Comparison of ENCODE assay signal across 8 cellular contexts in genomic region chr22:41857160-41857859, GRCh38. TPM values are rescaled to one million over a fixed set of nuclear protein-coding genes. Genes with fewer than 3 reads are reported as not detected.
DNase-seq lines count a peak whose midpoint lies in the region; ATAC-seq and TF ChIP-seq lines count a peak whose summit lies in the region.

No MANE protein-coding gene starts in this region.

- peaks cover 70% of the 10 kb centered on the region for H3K4me1 ChIP-seq in BLaER1
- peaks cover 10% of the 10 kb centered on the region for H3K4me1 ChIP-seq in HEK293 (ENCODE audit: control insufficient read depth, insufficient read depth, low read length)
- H3K4me1 ChIP-seq in SJSA1 (replicated peaks) = no peaks in the 10 kb centered on the region

- POLR2A ChIA-PET in HEK293 (lab: Yijun Ruan, JAX) = interaction anchor here (0.6 to 1.9 kb wide), 4 partner anchors 13 to 160 kb away, joined by 3 to 7 read pairs (median 4); partner anchors contain the start of gene SREBF2

- H4K20me1 ChIP-seq in BLaER1 = peaks cover 100% of the 10 kb centered on the region

- peak overlapping the region; percentile 52 for H3K4me2 ChIP-seq in BLaER1

- H3K4me3 ChIP-seq in BLaER1 = no peak overlapping the region
- no peak overlapping the region for H3K4me3 ChIP-seq in HEK293 (ENCODE audit: low read depth, low read length)
- H3K4me3 ChIP-seq in SJSA1 = no peak overlapping the region
- H3K4me3 ChIP-seq in skeletal muscle cell (ENCODE audit: low read depth, low read length) = no peak overlapping the region

- no peak for ATAC-seq in HG02870 (IDR thresholded peaks at IDR 0.05; ENCODE audit: unreplicated experiment)
- ATAC-seq in HG03432 (IDR thresholded peaks at IDR 0.05; ENCODE audit: unreplicated experiment) = no peak

- H3K27ac ChIP-seq in BLaER1 (no peak overlapping the region), HEK293 (ENCODE audit: extremely low read depth, low read depth, low read length) (no peak overlapping the region), SJSA1 (no peak overlapping the region)

- H3K36me3 ChIP-seq in BLaER1 (peaks cover 20% of the 10 kb centered on the region), HEK293 (ENCODE audit: control insufficient read depth in 2 of 2, insufficient read depth in 1 of 2, low read length in 2 of 2) (peaks cover 0 to 4% of the 10 kb centered on the region in 2 experiments; a peak in 1 of 3 replicates), SJSA1 (no peaks in the 10 kb centered on the region)

- DNase-seq in SJSA1 (ENCODE audit: low read depth in 1 of 2, low spot score in 2 of 2) (peak; percentile 41 to 74), glomerular visceral epithelial cell (ENCODE audit: extremely low spot score) (peak; percentile 66), skeletal muscle cell (ENCODE audit: low read depth) (peak; percentile 49)
- DNase-seq in activated naive CD4-positive, alpha-beta T cell (lab: John Stamatoyannopoulos, UW) = peak in 3 of 4 experiments; percentile 21 to 42 (median 41)

- no peaks in the 10 kb centered on the region for H3K27me3 ChIP-seq in BLaER1
- no peaks in the 10 kb centered on the region for H3K27me3 ChIP-seq in SJSA1 (replicated peaks)

- no peak overlapping the region for H3K9ac ChIP-seq in BLaER1

- CTCF ChIA-PET in HEK293 (lab: Yijun Ruan, JAX) = interaction anchor here (0.5 to 4.9 kb wide), 31 partner anchors 11 to 223 kb away, joined by 3 to 61 read pairs (median 4); partner anchors contain the start of genes CENPM and SREBF2

- TF ChIP-seq CTCF in HEK293 (tag by site-specific recombination; IDR thresholded peaks at IDR 0.05) = no peak

- H3K9me3 ChIP-seq in BLaER1 (no peaks in the 10 kb centered on the region), HEK293 (ENCODE audit: control insufficient read depth, insufficient read depth, low read depth, low read length) (no peaks in the 10 kb centered on the region), SJSA1 (replicated peaks) (no peaks in the 10 kb centered on the region)

TF ChIP-seq in HEK293, 187 proteins besides CTCF, POLR2A, EP300 and RAD21 (continues in another document):
- 0 out of 2 replicates have a peak, but pooled peaks have one; percentile 14 for TF ChIP-seq ZNF366 (tag by site-specific recombination; conservative IDR thresholded peaks at IDR 0.05)
- TF ChIP-seq, protein P1, sequence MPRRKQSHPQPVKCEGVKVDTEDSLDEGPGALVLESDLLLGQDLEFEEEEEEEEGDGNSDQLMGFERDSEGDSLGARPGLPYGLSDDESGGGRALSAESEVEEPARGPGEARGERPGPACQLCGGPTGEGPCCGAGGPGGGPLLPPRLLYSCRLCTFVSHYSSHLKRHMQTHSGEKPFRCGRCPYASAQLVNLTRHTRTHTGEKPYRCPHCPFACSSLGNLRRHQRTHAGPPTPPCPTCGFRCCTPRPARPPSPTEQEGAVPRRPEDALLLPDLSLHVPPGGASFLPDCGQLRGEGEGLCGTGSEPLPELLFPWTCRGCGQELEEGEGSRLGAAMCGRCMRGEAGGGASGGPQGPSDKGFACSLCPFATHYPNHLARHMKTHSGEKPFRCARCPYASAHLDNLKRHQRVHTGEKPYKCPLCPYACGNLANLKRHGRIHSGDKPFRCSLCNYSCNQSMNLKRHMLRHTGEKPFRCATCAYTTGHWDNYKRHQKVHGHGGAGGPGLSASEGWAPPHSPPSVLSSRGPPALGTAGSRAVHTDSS (tag by site-specific recombination; IDR thresholded peaks at IDR 0.05) = no peak
- no peak for TF ChIP-seq ZNF548 (tag by site-specific recombination; IDR thresholded peaks at IDR 0.05)
- no peak for TF ChIP-seq ZNF514 (tag by site-specific recombination; IDR thresholded peaks at IDR 0.05)
- TF ChIP-seq ZNF202 (tag by site-specific recombination; IDR thresholded peaks at IDR 0.05; ENCODE audit: borderline replicate concordance) = no peak
- TF ChIP-seq, protein P2, sequence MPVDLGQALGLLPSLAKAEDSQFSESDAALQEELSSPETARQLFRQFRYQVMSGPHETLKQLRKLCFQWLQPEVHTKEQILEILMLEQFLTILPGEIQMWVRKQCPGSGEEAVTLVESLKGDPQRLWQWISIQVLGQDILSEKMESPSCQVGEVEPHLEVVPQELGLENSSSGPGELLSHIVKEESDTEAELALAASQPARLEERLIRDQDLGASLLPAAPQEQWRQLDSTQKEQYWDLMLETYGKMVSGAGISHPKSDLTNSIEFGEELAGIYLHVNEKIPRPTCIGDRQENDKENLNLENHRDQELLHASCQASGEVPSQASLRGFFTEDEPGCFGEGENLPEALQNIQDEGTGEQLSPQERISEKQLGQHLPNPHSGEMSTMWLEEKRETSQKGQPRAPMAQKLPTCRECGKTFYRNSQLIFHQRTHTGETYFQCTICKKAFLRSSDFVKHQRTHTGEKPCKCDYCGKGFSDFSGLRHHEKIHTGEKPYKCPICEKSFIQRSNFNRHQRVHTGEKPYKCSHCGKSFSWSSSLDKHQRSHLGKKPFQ (tag by site-specific recombination; IDR thresholded peaks at IDR 0.05) = no peak
- TF ChIP-seq HOXA7 (CRISPR knock-in tag; IDR thresholded peaks at IDR 0.05; ENCODE audit: borderline replicate concordance) = no peak
- TF ChIP-seq ZNF785 (tag by site-specific recombination; IDR thresholded peaks at IDR 0.05) = no peak
- peak; percentile 53; the same call in 1 of the 2 replicates for TF ChIP-seq ZSCAN30 (tag by site-specific recombination; IDR thresholded peaks at IDR 0.05)
- peak; percentile 73 for TF ChIP-seq SP7 (tag by site-specific recombination; IDR thresholded peaks at IDR 0.05)
- peak; percentile 57; the same call in 1 of the 2 replicates for TF ChIP-seq ZNF629 (tag by site-specific recombination; IDR thresholded peaks at IDR 0.05)
- TF ChIP-seq, protein P3, sequence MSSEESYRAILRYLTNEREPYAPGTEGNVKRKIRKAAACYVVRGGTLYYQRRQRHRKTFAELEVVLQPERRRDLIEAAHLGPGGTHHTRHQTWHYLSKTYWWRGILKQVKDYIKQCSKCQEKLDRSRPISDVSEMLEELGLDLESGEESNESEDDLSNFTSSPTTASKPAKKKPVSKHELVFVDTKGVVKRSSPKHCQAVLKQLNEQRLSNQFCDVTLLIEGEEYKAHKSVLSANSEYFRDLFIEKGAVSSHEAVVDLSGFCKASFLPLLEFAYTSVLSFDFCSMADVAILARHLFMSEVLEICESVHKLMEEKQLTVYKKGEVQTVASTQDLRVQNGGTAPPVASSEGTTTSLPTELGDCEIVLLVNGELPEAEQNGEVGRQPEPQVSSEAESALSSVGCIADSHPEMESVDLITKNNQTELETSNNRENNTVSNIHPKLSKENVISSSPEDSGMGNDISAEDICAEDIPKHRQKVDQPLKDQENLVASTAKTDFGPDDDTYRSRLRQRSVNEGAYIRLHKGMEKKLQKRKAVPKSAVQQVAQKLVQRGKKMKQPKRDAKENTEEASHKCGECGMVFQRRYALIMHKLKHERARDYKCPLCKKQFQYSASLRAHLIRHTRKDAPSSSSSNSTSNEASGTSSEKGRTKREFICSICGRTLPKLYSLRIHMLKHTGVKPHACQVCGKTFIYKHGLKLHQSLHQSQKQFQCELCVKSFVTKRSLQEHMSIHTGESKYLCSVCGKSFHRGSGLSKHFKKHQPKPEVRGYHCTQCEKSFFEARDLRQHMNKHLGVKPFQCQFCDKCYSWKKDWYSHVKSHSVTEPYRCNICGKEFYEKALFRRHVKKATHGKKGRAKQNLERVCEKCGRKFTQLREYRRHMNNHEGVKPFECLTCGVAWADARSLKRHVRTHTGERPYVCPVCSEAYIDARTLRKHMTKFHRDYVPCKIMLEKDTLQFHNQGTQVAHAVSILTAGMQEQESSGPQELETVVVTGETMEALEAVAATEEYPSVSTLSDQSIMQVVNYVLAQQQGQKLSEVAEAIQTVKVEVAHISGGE (tag by site-specific recombination; conservative IDR thresholded peaks at IDR 0.05; ENCODE audit: low read depth) = no peak
- no peak for TF ChIP-seq ZNF174 (tag by site-specific recombination; IDR thresholded peaks at IDR 0.05)
- no peak for TF ChIP-seq OSR2 (tag by site-specific recombination; IDR thresholded peaks at IDR 0.05)
- TF ChIP-seq, protein P4, sequence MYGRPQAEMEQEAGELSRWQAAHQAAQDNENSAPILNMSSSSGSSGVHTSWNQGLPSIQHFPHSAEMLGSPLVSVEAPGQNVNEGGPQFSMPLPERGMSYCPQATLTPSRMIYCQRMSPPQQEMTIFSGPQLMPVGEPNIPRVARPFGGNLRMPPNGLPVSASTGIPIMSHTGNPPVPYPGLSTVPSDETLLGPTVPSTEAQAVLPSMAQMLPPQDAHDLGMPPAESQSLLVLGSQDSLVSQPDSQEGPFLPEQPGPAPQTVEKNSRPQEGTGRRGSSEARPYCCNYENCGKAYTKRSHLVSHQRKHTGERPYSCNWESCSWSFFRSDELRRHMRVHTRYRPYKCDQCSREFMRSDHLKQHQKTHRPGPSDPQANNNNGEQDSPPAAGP (tag by site-specific recombination; IDR thresholded peaks at IDR 0.05) = no peak
- TF ChIP-seq PRDM4 (tag by site-specific recombination; IDR thresholded peaks at IDR 0.05) = peak; percentile 68; the same call in 1 of the 2 replicates
- no peak for TF ChIP-seq ZNF837 (tag by site-specific recombination; IDR thresholded peaks at IDR 0.05)
- TF ChIP-seq SETDB1 (IDR thresholded peaks at IDR 0.05; ENCODE audit: insufficient read length, low read length) = no peak
- TF ChIP-seq HOXC10 (CRISPR knock-in tag; IDR thresholded peaks at IDR 0.05) = no peak

RNA-seq across cellular contexts. Expression of gene SREBF2, which starts 24.4 kb away (rescaled TPM):
- total RNA-seq in SJSA1 (2014; rRNA removed; shearing (Covaris generic)) = 18.0 and 19.7 TPM in 2 replicates

RNA-seq across cellular contexts. Expression of gene CCDC134, which starts 56.8 kb away (rescaled TPM):
- total RNA-seq in SJSA1 (2014; rRNA removed; shearing (Covaris generic)) = 10.6 and 28.6 TPM in 2 replicates

RNA-seq across cellular contexts. Expression of gene SHISA8, which starts 57.6 kb away (rescaled TPM):
- not detected in 2 replicates for total RNA-seq in SJSA1 (2014; rRNA removed; shearing (Covaris generic))
